Comparison of ENCODE assay signal across 8 cellular contexts in the genomic region with DNA sequence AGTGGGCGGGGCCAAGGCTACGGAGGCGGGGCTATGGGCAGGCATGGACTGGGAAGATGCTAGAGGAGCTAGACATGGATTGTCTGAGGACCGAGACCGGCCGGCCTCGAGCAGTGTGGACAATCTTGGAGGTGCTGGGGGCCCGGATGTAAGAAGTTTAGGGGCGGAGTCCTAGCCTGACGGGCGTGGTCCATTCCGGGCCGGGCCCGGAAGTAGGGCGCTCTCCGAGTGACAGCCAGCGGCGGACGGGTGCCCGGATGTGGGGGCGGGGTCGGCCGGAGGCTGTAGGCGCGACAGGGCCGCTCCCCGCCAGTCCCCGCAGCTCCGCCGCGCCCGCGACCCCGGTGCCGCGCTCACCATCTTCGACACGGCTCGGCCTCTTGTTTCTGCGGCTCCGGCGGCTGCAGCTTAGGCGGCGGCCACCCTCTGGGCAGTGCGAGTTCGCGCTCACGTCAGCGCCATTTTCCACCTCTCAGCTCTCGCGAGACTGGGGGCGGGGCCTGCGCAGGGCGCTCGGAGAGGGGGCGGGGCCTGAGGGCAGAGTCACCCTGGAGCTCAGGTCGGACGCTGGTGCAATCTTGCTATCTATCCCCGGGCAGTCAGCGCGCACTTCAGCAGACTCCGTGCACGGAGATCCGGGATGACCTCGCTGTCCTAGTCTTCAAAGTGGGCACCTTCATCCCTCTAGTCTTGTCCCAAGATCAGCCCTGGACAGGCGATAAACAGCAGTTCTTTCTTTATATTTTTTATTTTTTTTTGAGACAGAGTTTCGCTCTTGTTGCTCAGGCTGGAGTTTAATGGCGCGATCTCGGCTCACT.
DNase-seq lines count a peak whose midpoint lies in the region; ATAC-seq and TF ChIP-seq lines count a peak whose summit lies in the region.

A gene with protein sequence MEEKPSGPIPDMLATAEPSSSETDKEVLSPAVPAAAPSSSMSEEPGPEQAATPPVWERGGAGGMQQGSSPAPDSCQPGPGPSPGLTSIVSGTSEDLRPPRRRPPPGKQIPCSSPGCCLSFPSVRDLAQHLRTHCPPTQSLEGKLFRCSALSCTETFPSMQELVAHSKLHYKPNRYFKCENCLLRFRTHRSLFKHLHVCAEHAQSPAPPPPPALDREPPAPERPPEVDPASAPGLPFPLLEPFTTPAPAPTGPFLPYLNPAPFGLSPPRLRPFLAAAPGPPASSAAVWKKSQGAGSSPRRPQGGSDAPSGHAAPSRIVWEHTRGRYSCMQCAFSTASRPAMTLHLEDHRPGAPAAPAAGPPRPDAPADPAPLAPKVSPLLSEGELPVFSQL (minus strand): TSS at position 481 of the 818 bp plus-strand sequence. CDS start 121 bp downstream, at position 360.

- peak; percentile 81 for DNase-seq in DMS153 (lab: John Stamatoyannopoulos, UW)
- DNase-seq in OCI-M2 (lab: John Stamatoyannopoulos, UW; ENCODE audit: unreplicated experiment), result peak; percentile 70
- DNase-seq in activated T-cell treated with anti-CD3 and anti-CD28 coated beads for 24 hours (ENCODE audit: low read depth), result peak; percentile 97
- DNase-seq in epidermal melanocyte (ENCODE audit: insufficient read length, low spot score), result peak; percentile 100
- peak; percentile 84 for DNase-seq in middle frontal gyrus (ENCODE audit: extremely low spot score, low spot score)
- peak; percentile 96 for DNase-seq in stimulated activated CD8-positive, alpha-beta memory T cell treated with anti-CD3 and anti-CD28 coated beads, Interleukin-2, amount 100 ng/mL, for 1 hour (ENCODE audit: low read depth in 2 of 2)

- no peak for TF ChIP-seq RAD21 in Ishikawa (IDR thresholded peaks at IDR 0.05; ENCODE audit: low read depth)

- TF ChIP-seq EP300 in Ishikawa (IDR thresholded peaks at IDR 0.05; ENCODE audit: borderline replicate concordance), result 0 out of 2 replicates have a peak, but pooled peaks have one; percentile 5

- peak; percentile 85 for ATAC-seq in GM21576 (IDR thresholded peaks at IDR 0.05; ENCODE audit: unreplicated experiment)

TF ChIP-seq in Ishikawa, 13 proteins besides CTCF, POLR2A, EP300 and RAD21:
- TF ChIP-seq ZBTB7A (IDR thresholded peaks at IDR 0.05; ENCODE audit: low read depth), result no peak
- 0 out of 2 replicates have a peak, but pooled peaks have one; percentile 18 for TF ChIP-seq CEBPB (IDR thresholded peaks at IDR 0.05)
- TF ChIP-seq FOXM1 (IDR thresholded peaks at IDR 0.05; ENCODE audit: borderline replicate concordance, low read depth), result no peak
- TF ChIP-seq YY1 (IDR thresholded peaks at IDR 0.05; ENCODE audit: low read depth), result peak; percentile 91
- peak; percentile 94 for TF ChIP-seq TAF1 (IDR thresholded peaks at IDR 0.05; ENCODE audit: low read depth)
- no peak for TF ChIP-seq NFIC (IDR thresholded peaks at IDR 0.05)
- peak; percentile 24; the same call in 1 of the 2 replicates for TF ChIP-seq EGR1 (IDR thresholded peaks at IDR 0.05)
- TF ChIP-seq, protein P1, sequence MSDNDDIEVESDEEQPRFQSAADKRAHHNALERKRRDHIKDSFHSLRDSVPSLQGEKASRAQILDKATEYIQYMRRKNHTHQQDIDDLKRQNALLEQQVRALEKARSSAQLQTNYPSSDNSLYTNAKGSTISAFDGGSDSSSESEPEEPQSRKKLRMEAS (IDR thresholded peaks at IDR 0.05), result peak; percentile 12; the same call in 1 of the 2 replicates
- TF ChIP-seq, protein P2, sequence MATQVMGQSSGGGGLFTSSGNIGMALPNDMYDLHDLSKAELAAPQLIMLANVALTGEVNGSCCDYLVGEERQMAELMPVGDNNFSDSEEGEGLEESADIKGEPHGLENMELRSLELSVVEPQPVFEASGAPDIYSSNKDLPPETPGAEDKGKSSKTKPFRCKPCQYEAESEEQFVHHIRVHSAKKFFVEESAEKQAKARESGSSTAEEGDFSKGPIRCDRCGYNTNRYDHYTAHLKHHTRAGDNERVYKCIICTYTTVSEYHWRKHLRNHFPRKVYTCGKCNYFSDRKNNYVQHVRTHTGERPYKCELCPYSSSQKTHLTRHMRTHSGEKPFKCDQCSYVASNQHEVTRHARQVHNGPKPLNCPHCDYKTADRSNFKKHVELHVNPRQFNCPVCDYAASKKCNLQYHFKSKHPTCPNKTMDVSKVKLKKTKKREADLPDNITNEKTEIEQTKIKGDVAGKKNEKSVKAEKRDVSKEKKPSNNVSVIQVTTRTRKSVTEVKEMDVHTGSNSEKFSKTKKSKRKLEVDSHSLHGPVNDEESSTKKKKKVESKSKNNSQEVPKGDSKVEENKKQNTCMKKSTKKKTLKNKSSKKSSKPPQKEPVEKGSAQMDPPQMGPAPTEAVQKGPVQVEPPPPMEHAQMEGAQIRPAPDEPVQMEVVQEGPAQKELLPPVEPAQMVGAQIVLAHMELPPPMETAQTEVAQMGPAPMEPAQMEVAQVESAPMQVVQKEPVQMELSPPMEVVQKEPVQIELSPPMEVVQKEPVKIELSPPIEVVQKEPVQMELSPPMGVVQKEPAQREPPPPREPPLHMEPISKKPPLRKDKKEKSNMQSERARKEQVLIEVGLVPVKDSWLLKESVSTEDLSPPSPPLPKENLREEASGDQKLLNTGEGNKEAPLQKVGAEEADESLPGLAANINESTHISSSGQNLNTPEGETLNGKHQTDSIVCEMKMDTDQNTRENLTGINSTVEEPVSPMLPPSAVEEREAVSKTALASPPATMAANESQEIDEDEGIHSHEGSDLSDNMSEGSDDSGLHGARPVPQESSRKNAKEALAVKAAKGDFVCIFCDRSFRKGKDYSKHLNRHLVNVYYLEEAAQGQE (IDR thresholded peaks at IDR 0.05; ENCODE audit: low read depth), result no peak

Comparison
In these comparisons a context has a peak if more than half of its experiments do, and no peak if none do; other contexts are left out.
1. Peak in every context shown above with its lines: DNase-seq and ATAC-seq.